Comparison of ENCODE assay signal across 22 cellular contexts in the genomic region with DNA sequence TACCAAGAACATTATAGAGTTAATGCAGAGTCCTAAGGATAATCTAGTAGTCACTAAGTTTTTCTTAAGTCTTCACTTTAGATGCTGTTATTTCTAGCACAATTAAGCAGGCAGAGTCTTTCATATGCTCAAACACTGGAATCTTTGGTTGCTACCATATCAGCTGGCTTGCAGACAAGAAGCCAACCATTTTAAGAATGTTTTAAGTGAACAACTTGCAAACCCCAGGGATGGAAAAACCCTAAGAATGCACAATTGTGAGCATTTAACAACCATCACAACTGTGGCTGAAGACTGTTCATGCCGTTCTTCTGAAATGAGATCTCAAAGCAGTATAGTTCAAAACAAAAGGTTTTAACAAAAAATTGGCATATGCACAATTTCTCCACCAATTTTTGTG. TPM values are rescaled to one million over a fixed set of nuclear protein-coding genes. Genes with fewer than 3 reads are reported as not detected.
DNase-seq lines count a peak whose midpoint lies in the region; FAIRE-seq and TF ChIP-seq lines count a peak whose summit lies in the region.
"Had no signal": no experiment of that assay in that cellular context is flagged by ENCODE, and none has a peak within 500 bp of the region (broad histone marks: within the 10 kb centered on the region; RNA-seq: fewer than 3 reads in every experiment).

No MANE protein-coding gene starts in this region.

- H3K27ac ChIP-seq in OCI-LY7 (ENCODE audit: low read depth, low read length, poor library complexity, severe bottlenecking) (no peak overlapping the region), endothelial cell of umbilical vein (ENCODE audit: insufficient read depth, low read depth, low read length) (no peak overlapping the region), prostate gland (peak overlapping the region; percentile 30 to 50)
- H3K27ac ChIP-seq: left lung, PC-9, SJSA1, WERI-Rb-1 had no signal

- CTCF ChIA-PET in OCI-LY7 (lab: Charles Lee; ENCODE audit: unreplicated experiment), result no interaction called here
- CTCF ChIA-PET in endothelial cell of umbilical vein (lab: Charles Lee), result interaction anchor here (0.7 to 2.7 kb wide), 4 partner anchors 49 to 123 kb away, joined by 3 to 10 read pairs (median 4); no protein-coding TSS in a partner anchor

- no peaks in the 10 kb centered on the region for H3K4me1 ChIP-seq in OCI-LY7 (ENCODE audit: insufficient read depth, low read length, poor library complexity, severe bottlenecking)
- H3K4me1 ChIP-seq in endothelial cell of umbilical vein (ENCODE audit: control insufficient read depth, extremely low read depth, insufficient read depth, low read length), result no peaks in the 10 kb centered on the region
- H3K4me1 ChIP-seq in prostate gland (replicated peaks), result peaks cover 9% of the 10 kb centered on the region
- H3K4me1 ChIP-seq: left lung had no signal

- H3K9me1 ChIP-seq in endothelial cell of umbilical vein (replicated peaks; ENCODE audit: control insufficient read depth, extremely low read depth, insufficient read depth, low read length), result no peaks in the 10 kb centered on the region

- H3K36me3 ChIP-seq in OCI-LY7 (ENCODE audit: insufficient read depth, low read length), result peaks cover 81% of the 10 kb centered on the region
- peaks cover 14 to 19% of the 10 kb centered on the region in 2 experiments for H3K36me3 ChIP-seq in endothelial cell of umbilical vein (ENCODE audit: control insufficient read depth in 2 of 2, extremely low read depth in 1 of 2, insufficient read depth in 2 of 2, low read length in 2 of 2)
- peaks cover 5 to 7% of the 10 kb centered on the region in 2 donors for H3K36me3 ChIP-seq in prostate gland

- H3K27me3 ChIP-seq in endothelial cell of umbilical vein (ENCODE audit: control insufficient read depth in 2 of 2, insufficient read depth in 2 of 2, low read length in 2 of 2), result no peaks in the 10 kb centered on the region
- H3K27me3 ChIP-seq in prostate gland (replicated peaks; ENCODE audit: insufficient read depth), result no peaks in the 10 kb centered on the region
- H3K27me3 ChIP-seq: left lung, SJSA1, upper lobe of left lung had no signal

- H3K9me3 ChIP-seq in OCI-LY7 (ENCODE audit: low read length) (no peaks in the 10 kb centered on the region), endothelial cell of umbilical vein (replicated peaks; ENCODE audit: control insufficient read depth, insufficient read depth, low read length) (no peaks in the 10 kb centered on the region), prostate gland (no peaks in the 10 kb centered on the region)
- H3K9me3 ChIP-seq: left lung, SJSA1, upper lobe of left lung had no signal

- DNase-seq in EH (ENCODE audit: low read depth) (peak; percentile 66), OCI-LY7 (ENCODE audit: low spot score) (no peak), endothelial cell of umbilical vein (ENCODE audit: low read depth, low spot score) (no peak), prostate gland (ENCODE audit: low spot score) (no peak), DMS153 treated with DMSO at 0.1 percent for 48 hours (lab: John Stamatoyannopoulos, UW; ENCODE audit: unreplicated experiment) (no peak), D721Med (ENCODE audit: insufficient read length, low spot score) (no peak)
- no peak for DNase-seq in stimulated activated naive CD4-positive, alpha-beta T cell treated with Interleukin-2 at 50 U/mL for 16 hours (lab: John Stamatoyannopoulos, UW)
- DNase-seq: activated CD4-positive, alpha-beta memory T cell treated with anti-CD3 and anti-CD28 coated beads for 36 hours; activated naive CD4-positive, alpha-beta T cell treated with Interleukin-2 at 50 U/mL for 16 hours; activated T-cell treated with anti-CD3 and anti-CD28 coated beads for 4 hours; cortex of kidney; H9; left lung; NCI-H1694 treated with DMSO at 0.1 percent for 48 hours; NCI-H774; PC-9; stimulated activated CD4-positive, alpha-beta T cell treated with anti-CD3 and anti-CD28 coated beads, Interleukin-1b, Interleukin-23, amount 100 ng/mL, for 48 hours; stimulated activated naive CD8-positive, alpha-beta T cell treated with anti-CD3 and anti-CD28 coated beads, Interleukin-15, Interleukin-2, amounts not matched to agents 100 U/mL and 50 U/mL, for 24 hours; T-helper 17 cell; upper lobe of left lung; WERI-Rb-1 had no signal

- TF ChIP-seq CTCF in OCI-LY7 (conservative IDR thresholded peaks at IDR 0.05; ENCODE audit: low read length) (no peak), endothelial cell of umbilical vein (IDR thresholded peaks at IDR 0.05; ENCODE audit: extremely low read depth in 1 of 2, insufficient read depth in 1 of 2, low read depth in 1 of 2, low read length in 2 of 2) (no peak), prostate gland (IDR thresholded peaks at IDR 0.05) (no peak), D721Med (IDR thresholded peaks at IDR 0.05; ENCODE audit: insufficient read depth, missing control alignments) (no peak)

- H3K9me2 ChIP-seq in OCI-LY7 (ENCODE audit: insufficient read depth, low read length), result no peaks in the 10 kb centered on the region

- H3K4me3 ChIP-seq in OCI-LY7 (ENCODE audit: low read depth, low read length, poor library complexity, severe bottlenecking) (no peak overlapping the region), endothelial cell of umbilical vein (replicated peaks in 1 of 3; ENCODE audit: insufficient read depth in 1 of 3, low read depth in 1 of 3, low read length in 3 of 3) (no peak overlapping the region), prostate gland (no peak overlapping the region)
- H3K4me3 ChIP-seq: left lung, PC-9, SJSA1, upper lobe of left lung had no signal

- POLR2A ChIA-PET in OCI-LY7 (lab: Charles Lee), result interaction anchor here (1.7 kb wide), 1 partner anchor 22 kb away, joined by 4 read pairs; no protein-coding TSS in a partner anchor
- POLR2A ChIA-PET in endothelial cell of umbilical vein (lab: Charles Lee), result no interaction called here

- H4K20me1 ChIP-seq in OCI-LY7 (ENCODE audit: insufficient read depth, low read length) (no peaks in the 10 kb centered on the region), endothelial cell of umbilical vein (replicated peaks; ENCODE audit: control insufficient read depth, extremely low read depth, insufficient read depth, low read length) (no peaks in the 10 kb centered on the region)

- intact Hi-C loops in OCI-LY7 (cut with micrococcal nuclease; ENCODE audit: unreplicated experiment) (no loop called here), endothelial cell of umbilical vein (cut with micrococcal nuclease) (no loop called here), prostate gland (cut with DNase I) (loop anchor here (5.0 kb wide), 1 partner anchor 46 kb away; no protein-coding TSS in a partner anchor)

- TF ChIP-seq POLR2A in endothelial cell of umbilical vein (IDR thresholded peaks at IDR 0.05; ENCODE audit: low read depth, low read length) (no peak), prostate gland (IDR thresholded peaks at IDR 0.05) (no peak)

- TSS peak; percentile 17 for BruUV-seq in OCI-LY7 (replicated peaks; lab: Mats Ljungman, UMichigan)
- BruUV-seq in endothelial cell of umbilical vein (replicated peaks; lab: Mats Ljungman, UMichigan), result TSS peak; percentile 24

- H2AFZ ChIP-seq in OCI-LY7 (ENCODE audit: low read length) (no peak overlapping the region), endothelial cell of umbilical vein (ENCODE audit: low read depth, low read length) (no peak overlapping the region)
- H2AFZ ChIP-seq: PC-9 had no signal

- FAIRE-seq in endothelial cell of umbilical vein (lab: Jason Lieb, UNC) (no peak), D721Med (lab: Jason Lieb, UNC) (no peak)

- H3K79me2 ChIP-seq in OCI-LY7 (ENCODE audit: insufficient read depth, low read depth, low read length), result no peaks in the 10 kb centered on the region
- peaks cover 3% of the 10 kb centered on the region for H3K79me2 ChIP-seq in endothelial cell of umbilical vein (ENCODE audit: control insufficient read depth, insufficient read depth, low read length)

- H3K4me2 ChIP-seq in OCI-LY7 (ENCODE audit: low read length) (no peak overlapping the region), endothelial cell of umbilical vein (ENCODE audit: insufficient read depth, low read length) (no peak overlapping the region)
- H3K4me2 ChIP-seq: PC-9 had no signal

- dilution Hi-C loops in endothelial cell of umbilical vein (cut with MboI; ENCODE audit: extremely low pct_ligation_motif_present, low sequenced_read_pairs), result no loop called here

- no peak overlapping the region for H3K9ac ChIP-seq in endothelial cell of umbilical vein (replicated peaks; ENCODE audit: extremely low read depth, insufficient read depth, low read length)

- 70% methylated on average over 1 of the region's 1 CpG for WGBS in prostate gland

TF ChIP-seq in endothelial cell of umbilical vein, 7 proteins besides CTCF, POLR2A, EP300 and RAD21:
- no peak for TF ChIP-seq GATA2 (IDR thresholded peaks at IDR 0.05; ENCODE audit: insufficient read depth, insufficient read length, low read depth, low read length)
- no peak for TF ChIP-seq POLR2AphosphoS5 (IDR thresholded peaks at IDR 0.05; ENCODE audit: insufficient read depth, low read depth, low read length)
- no peak for TF ChIP-seq JUN (IDR thresholded peaks at IDR 0.05; ENCODE audit: borderline replicate concordance, insufficient read depth, insufficient read length, low read depth)
- TF ChIP-seq MYC (IDR thresholded peaks at IDR 0.05; ENCODE audit: low read depth, low read length), result no peak
- TF ChIP-seq, protein P1, sequence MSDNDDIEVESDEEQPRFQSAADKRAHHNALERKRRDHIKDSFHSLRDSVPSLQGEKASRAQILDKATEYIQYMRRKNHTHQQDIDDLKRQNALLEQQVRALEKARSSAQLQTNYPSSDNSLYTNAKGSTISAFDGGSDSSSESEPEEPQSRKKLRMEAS (IDR thresholded peaks at IDR 0.05; ENCODE audit: insufficient read depth, insufficient read length), result no peak
- TF ChIP-seq EZH2 (IDR thresholded peaks at IDR 0.05; ENCODE audit: borderline replicate concordance, low read depth, low read length, severe bottlenecking), result no peak
- no peak for TF ChIP-seq FOS (IDR thresholded peaks at IDR 0.05; ENCODE audit: borderline replicate concordance, insufficient read depth, low read length)
TF ChIP-seq in endothelial cell of umbilical vein: peak in this region for 0.

RNA-seq across cellular contexts. Expression of a gene that starts 55.1 kb away (rescaled TPM):
- 161 and 176 TPM in 2 replicates for total RNA-seq in OCI-LY7 (2014; rRNA removed; shearing (Covaris generic))
- total RNA-seq in OCI-LY7 (2022), result 187 and 189 TPM in 2 replicates
- 253 and 259 TPM in 2 replicates for total RNA-seq in endothelial cell of umbilical vein
- polyA plus RNA-seq in endothelial cell of umbilical vein, result 69.7 and 74.1 TPM in 2 replicates
- 94.2 and 105 TPM in 2 replicates for polyA plus RNA-seq in endothelial cell of umbilical vein (2011; cell fraction: cytosol; rRNA removed)
- polyA plus RNA-seq in endothelial cell of umbilical vein (2011; cell fraction: nucleus; rRNA removed), result 104 and 117 TPM in 2 replicates
- 128 and 160 TPM in 2 replicates for polyA plus RNA-seq in endothelial cell of umbilical vein (2012)
- polyA minus RNA-seq in endothelial cell of umbilical vein, result 242 and 250 TPM in 2 replicates
- 114 TPM for polyA minus RNA-seq in endothelial cell of umbilical vein (2011; cell fraction: cytosol; rRNA and poly(A)+ RNA removed)
- polyA minus RNA-seq in endothelial cell of umbilical vein (2011; cell fraction: nucleus; rRNA and poly(A)+ RNA removed), result 153 and 171 TPM in 2 replicates
- 100 to 1,000 TPM; 219 to 269 TPM for total RNA-seq in prostate gland

Comparison
In these comparisons a context has a peak if more than half of its experiments do, and no peak if none do; other contexts are left out.
1. H3K27ac ChIP-seq: peak in prostate gland (2 of 2); none in OCI-LY7 (single experiment) and endothelial cell of umbilical vein (single experiment).